ENCODE assay signal across 13 cellular contexts in the genomic region with DNA sequence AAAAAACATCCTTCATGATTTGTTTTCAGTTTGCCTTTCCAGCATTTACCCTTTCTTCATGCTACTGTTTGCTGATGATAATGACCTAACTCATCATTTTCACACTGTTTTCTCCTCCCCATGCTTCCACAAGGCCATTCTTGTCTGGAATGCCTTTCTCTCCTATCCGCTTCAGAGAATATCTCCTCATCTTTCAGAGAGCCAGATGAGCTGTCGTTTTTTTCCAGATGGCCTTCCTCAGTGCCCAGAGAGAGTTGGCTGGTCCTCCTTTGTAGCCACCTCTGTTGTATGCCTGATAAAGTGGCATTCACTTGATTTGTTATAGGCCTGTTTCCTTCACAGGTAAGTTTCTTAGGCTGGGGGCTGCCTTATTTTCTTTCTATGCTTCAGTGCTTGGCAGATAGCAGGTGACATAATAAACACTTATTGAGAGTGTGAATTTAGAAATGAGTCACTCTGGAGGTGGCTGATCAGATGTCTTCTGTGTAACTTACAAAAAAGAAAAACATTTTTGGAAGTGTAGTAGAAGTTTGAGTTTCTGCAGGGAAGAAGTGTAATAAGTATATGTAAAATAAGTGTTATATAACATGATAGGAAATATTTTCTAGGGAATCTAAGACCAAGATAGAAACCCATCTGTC.
A peak's percentile ranks its signal among the peaks of the same experiment; 100 is the strongest.
DNase-seq lines count a peak whose midpoint lies in the region; ATAC-seq lines count a peak whose summit lies in the region.
"Had no signal": no experiment of that assay in that cellular context is flagged by ENCODE, and none has a peak within 500 bp of the region (broad histone marks: within the 10 kb centered on the region; RNA-seq: fewer than 3 reads in every experiment).

No MANE protein-coding gene starts in this region.

- peaks cover 11% of the 10 kb centered on the region for H3K4me1 Mint-ChIP-seq in activated T-cell treated with anti-CD3 and anti-CD28 coated beads, Interleukin-2, amount 50 U/mL, for 72 hours (ENCODE audit: low read depth)
- H3K4me1 Mint-ChIP-seq in activated T-cell treated with anti-CD3 and anti-CD28 coated beads, Interleukin-2, amount 50 U/mL, for 24 hours (ENCODE audit: low read depth): no peaks in the 10 kb centered on the region

- H3K9me3 Mint-ChIP-seq in activated T-cell treated with anti-CD3 and anti-CD28 coated beads, Interleukin-2, amount 50 U/mL, for 72 hours: no peaks in the 10 kb centered on the region
- H3K9me3 Mint-ChIP-seq in activated T-cell treated with anti-CD3 and anti-CD28 coated beads, Interleukin-2, amount 50 U/mL, for 24 hours: no peaks in the 10 kb centered on the region

- DNase-seq in activated T-cell treated with anti-CD3 and anti-CD28 coated beads, Interleukin-2, amount 50 U/mL, for 72 hours: no peak
- no peak for DNase-seq in activated T-cell treated with anti-CD3 and anti-CD28 coated beads, Interleukin-2, amount 50 U/mL, for 24 hours
- DNase-seq in NCI-H446 treated with DMSO at 0.1 percent for 48 hours (lab: John Stamatoyannopoulos, UW) (peak; percentile 20), superior temporal gyrus (ENCODE audit: extremely low spot score) (peak; percentile 78), NCI-H1436 treated with DMSO at 0.1 percent for 48 hours (lab: John Stamatoyannopoulos, UW) (no peak), NCI-H2227 treated with DMSO at 0.1 percent for 48 hours (lab: John Stamatoyannopoulos, UW) (no peak)
- DNase-seq: Karpas-422, left colon, pancreas, T1000, uterus had no signal

- no peak overlapping the region for H3K27ac Mint-ChIP-seq in activated T-cell treated with anti-CD3 and anti-CD28 coated beads, Interleukin-2, amount 50 U/mL, for 72 hours
- H3K27ac Mint-ChIP-seq in activated T-cell treated with anti-CD3 and anti-CD28 coated beads, Interleukin-2, amount 50 U/mL, for 24 hours: no peak overlapping the region

- peak; percentile 67 to 86 for ATAC-seq in activated T-cell treated with anti-CD3 and anti-CD28 coated beads, Interleukin-2, amount 50 U/mL, for 72 hours (replicated peaks in 1 of 2)
- ATAC-seq in HG02852 (IDR thresholded peaks at IDR 0.05; ENCODE audit: unreplicated experiment): peak; percentile 69
- no peak for ATAC-seq in HG03521 (IDR thresholded peaks at IDR 0.05; ENCODE audit: unreplicated experiment)
- ATAC-seq: left colon, pancreas had no signal

- no peak overlapping the region for H3K4me3 Mint-ChIP-seq in activated T-cell treated with anti-CD3 and anti-CD28 coated beads, Interleukin-2, amount 50 U/mL, for 72 hours
- H3K4me3 Mint-ChIP-seq in activated T-cell treated with anti-CD3 and anti-CD28 coated beads, Interleukin-2, amount 50 U/mL, for 24 hours: no peak overlapping the region

- no peaks in the 10 kb centered on the region for H3K36me3 Mint-ChIP-seq in activated T-cell treated with anti-CD3 and anti-CD28 coated beads, Interleukin-2, amount 50 U/mL, for 72 hours (ENCODE audit: insufficient read depth in 2 of 2)
- no peaks in the 10 kb centered on the region for H3K36me3 Mint-ChIP-seq in activated T-cell treated with anti-CD3 and anti-CD28 coated beads, Interleukin-2, amount 50 U/mL, for 24 hours (ENCODE audit: low read depth)

- H3K27me3 Mint-ChIP-seq in activated T-cell treated with anti-CD3 and anti-CD28 coated beads, Interleukin-2, amount 50 U/mL, for 72 hours (ENCODE audit: low read depth): no peaks in the 10 kb centered on the region
- H3K27me3 Mint-ChIP-seq in activated T-cell treated with anti-CD3 and anti-CD28 coated beads, Interleukin-2, amount 50 U/mL, for 24 hours: no peaks in the 10 kb centered on the region

Comparison
In these comparisons a context has a peak if more than half of its experiments do, and no peak if none do; other contexts are left out.
1. DNase-seq: peak in NCI-H446 treated with DMSO at 0.1 percent for 48 hours (single experiment) and superior temporal gyrus (single experiment); none in activated T-cell treated with anti-CD3 and anti-CD28 coated beads, Interleukin-2, amount 50 U/mL, for 72 hours (0 of 2), activated T-cell treated with anti-CD3 and anti-CD28 coated beads, Interleukin-2, amount 50 U/mL, for 24 hours (single experiment), NCI-H1436 treated with DMSO at 0.1 percent for 48 hours (single experiment) and NCI-H2227 treated with DMSO at 0.1 percent for 48 hours (single experiment).